Comparison of ENCODE assay signal across 1 cellular context in the genomic region with DNA sequence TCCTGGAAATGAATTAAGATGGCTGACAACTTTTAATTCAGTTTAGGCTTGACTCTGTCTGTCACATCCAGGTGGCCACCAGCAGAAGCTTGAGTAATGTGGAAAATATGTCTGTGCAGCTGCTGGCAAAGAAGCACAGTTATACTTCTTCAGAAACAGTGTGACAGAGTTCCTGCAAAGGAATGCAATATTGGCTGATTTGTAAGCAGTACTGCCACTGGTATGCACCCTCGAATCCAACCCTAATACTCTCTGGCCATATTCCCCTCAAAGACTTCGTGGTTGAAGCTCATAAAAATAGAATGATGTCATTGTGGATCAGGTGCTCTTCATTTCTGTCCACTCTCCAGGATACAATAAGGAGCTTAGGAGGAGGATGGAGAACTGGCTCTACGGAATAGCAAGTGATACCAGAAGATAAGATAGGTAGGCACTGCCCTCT.
TF ChIP-seq lines count a peak whose summit lies in the region.

No MANE protein-coding gene starts in this region.

TF ChIP-seq in K562, 482 proteins besides CTCF, POLR2A, EP300 and RAD21 (continued from another document):
- peak; percentile 66; the same call in 1 of the 2 replicates for TF ChIP-seq ATF7 (IDR thresholded peaks at IDR 0.05)
